Comparison of ENCODE assay signal across 1 cellular context in the genomic region with DNA sequence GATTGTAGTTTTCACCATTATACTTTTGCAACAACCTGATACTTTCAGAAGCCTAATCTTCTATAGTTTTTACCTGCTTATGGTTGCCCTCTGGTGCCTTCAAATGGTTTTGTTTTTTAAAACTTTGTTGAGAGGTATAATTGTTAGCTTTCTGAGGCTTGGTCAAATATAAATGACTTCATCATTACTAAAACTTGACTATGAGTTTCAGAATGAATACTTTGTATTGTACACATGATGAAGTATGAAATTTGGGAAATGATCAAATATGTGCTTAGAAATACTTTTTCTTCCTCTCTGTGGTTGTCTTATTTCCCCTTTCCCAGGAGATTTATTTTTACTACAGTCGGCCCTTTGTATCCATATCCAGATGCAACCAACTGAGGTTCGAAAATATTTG.
TF ChIP-seq lines count a peak whose summit lies in the region.

No MANE protein-coding gene starts in this region.

TF ChIP-seq in GM12878, 131 proteins besides CTCF, POLR2A, EP300 and RAD21 (continued from another document):
- peak; percentile 51; the same call in 1 of the 2 replicates for TF ChIP-seq ZBTB40 (IDR thresholded peaks at IDR 0.05; ENCODE audit: borderline replicate concordance)
- TF ChIP-seq ZSCAN29 (IDR thresholded peaks at IDR 0.05) = no peak
- TF ChIP-seq EGR1 (IDR thresholded peaks at IDR 0.05; ENCODE audit: borderline replicate concordance in 1 of 2, low read depth in 2 of 2, low read length in 2 of 2) = no peak
- no peak for TF ChIP-seq LARP7 (IDR thresholded peaks at IDR 0.05)
- no peak for TF ChIP-seq NFYA (IDR thresholded peaks at IDR 0.05; ENCODE audit: borderline replicate concordance, low read depth, low read length)
- peak; percentile 85 for TF ChIP-seq JUNB (IDR thresholded peaks at IDR 0.05)
- TF ChIP-seq ATF7 (IDR thresholded peaks at IDR 0.05; ENCODE audit: low read depth) = peak; percentile 74
- no peak for TF ChIP-seq DPF2 (IDR thresholded peaks at IDR 0.05)
- no peak for TF ChIP-seq SIX5 (IDR thresholded peaks at IDR 0.05; ENCODE audit: low read depth, low read length, severe bottlenecking)
- TF ChIP-seq CREM (IDR thresholded peaks at IDR 0.05; ENCODE audit: low read depth) = no peak
- no peak for TF ChIP-seq NR2C2 (IDR thresholded peaks at IDR 0.05; ENCODE audit: borderline replicate concordance, control insufficient read depth, insufficient read length, low read depth)
- peak; percentile 73 for TF ChIP-seq ATF2 (IDR thresholded peaks at IDR 0.05; ENCODE audit: low read length)
- peak in 1 of 2 experiments; percentile 16; a peak in 1 of 4 replicates for TF ChIP-seq IKZF2 (IDR thresholded peaks at IDR 0.05)
- no peak for TF ChIP-seq NR2F1 (conservative IDR thresholded peaks at IDR 0.05)
- TF ChIP-seq JUND (IDR thresholded peaks at IDR 0.05; ENCODE audit: low read depth, low read length) = no peak
- peak; percentile 54; the same call in 1 of the 2 replicates for TF ChIP-seq SMC3 (IDR thresholded peaks at IDR 0.05; ENCODE audit: borderline replicate concordance, low read length)
- TF ChIP-seq RUNX3 (IDR thresholded peaks at IDR 0.05; ENCODE audit: low read length) = peak; percentile 36; the same call in 1 of the 2 replicates
- no peak for TF ChIP-seq CREB1 (IDR thresholded peaks at IDR 0.05; ENCODE audit: low read depth)
- TF ChIP-seq, protein P1, sequence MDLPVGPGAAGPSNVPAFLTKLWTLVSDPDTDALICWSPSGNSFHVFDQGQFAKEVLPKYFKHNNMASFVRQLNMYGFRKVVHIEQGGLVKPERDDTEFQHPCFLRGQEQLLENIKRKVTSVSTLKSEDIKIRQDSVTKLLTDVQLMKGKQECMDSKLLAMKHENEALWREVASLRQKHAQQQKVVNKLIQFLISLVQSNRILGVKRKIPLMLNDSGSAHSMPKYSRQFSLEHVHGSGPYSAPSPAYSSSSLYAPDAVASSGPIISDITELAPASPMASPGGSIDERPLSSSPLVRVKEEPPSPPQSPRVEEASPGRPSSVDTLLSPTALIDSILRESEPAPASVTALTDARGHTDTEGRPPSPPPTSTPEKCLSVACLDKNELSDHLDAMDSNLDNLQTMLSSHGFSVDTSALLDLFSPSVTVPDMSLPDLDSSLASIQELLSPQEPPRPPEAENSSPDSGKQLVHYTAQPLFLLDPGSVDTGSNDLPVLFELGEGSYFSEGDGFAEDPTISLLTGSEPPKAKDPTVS (IDR thresholded peaks at IDR 0.05; ENCODE audit: low read depth, low read length) = no peak
- no peak for TF ChIP-seq ZNF24 (IDR thresholded peaks at IDR 0.05)
- peak; percentile 68; the same call in 1 of the 2 replicates for TF ChIP-seq NFIC (IDR thresholded peaks at IDR 0.05; ENCODE audit: low read depth, low read length)
- no peak for TF ChIP-seq BMI1 (IDR thresholded peaks at IDR 0.05; ENCODE audit: borderline replicate concordance)
- no peak for TF ChIP-seq SKIL (IDR thresholded peaks at IDR 0.05; ENCODE audit: low read depth, poor library complexity, severe bottlenecking)
- no peak for TF ChIP-seq STAT1 (conservative IDR thresholded peaks at IDR 0.05)
- TF ChIP-seq ZBTB33 (IDR thresholded peaks at IDR 0.05) = no peak
- TF ChIP-seq BCL3 (IDR thresholded peaks at IDR 0.05; ENCODE audit: borderline replicate concordance, insufficient read depth, low read depth, low read length, poor library complexity, severe bottlenecking) = no peak
- TF ChIP-seq YBX1 (IDR thresholded peaks at IDR 0.05) = no peak
- no peak for TF ChIP-seq HCFC1 (IDR thresholded peaks at IDR 0.05; ENCODE audit: low read length)
- no peak for TF ChIP-seq BCL11A (IDR thresholded peaks at IDR 0.05; ENCODE audit: low read depth, low read length)
- no peak for TF ChIP-seq E2F4 (IDR thresholded peaks at IDR 0.05; ENCODE audit: low read depth, low read length)
